8 cellular contexts compared by ENCODE assay signal in genomic region chr1:168504064-168504837, GRCh38. TPM values are rescaled to one million over a fixed set of nuclear protein-coding genes. Genes with fewer than 3 reads are reported as not detected.
DNase-seq lines count a peak whose midpoint lies in the region; ATAC-seq and TF ChIP-seq lines count a peak whose summit lies in the region.

No MANE protein-coding gene starts in this region.

- DNase-seq in AG09309 (ENCODE audit: low read depth) (peak; percentile 84), GM19238 (ENCODE audit: insufficient read length, low spot score) (peak; percentile 10), ascending aorta (ENCODE audit: low spot score in 2 of 2) (peak; percentile 35 to 84), putamen (ENCODE audit: low spot score) (peak; percentile 7), uterus (no peak), RKO (ENCODE audit: low spot score) (no peak), glutamatergic neuron (no peak)

- H3K36me3 ChIP-seq in ascending aorta (no peaks in the 10 kb centered on the region), uterus (no peaks in the 10 kb centered on the region)

- no peak overlapping the region for H3K27ac Mint-ChIP-seq in glutamatergic neuron (ENCODE audit: unreplicated experiment)

- H3K4me1 ChIP-seq in ascending aorta (no peaks in the 10 kb centered on the region), uterus (no peaks in the 10 kb centered on the region)

- no peak overlapping the region for H3K4me3 Mint-ChIP-seq in glutamatergic neuron (ENCODE audit: unreplicated experiment)

- no peak overlapping the region for H3K4me3 ChIP-seq in AG09309 (ENCODE audit: control insufficient read depth, low read depth, low read length)
- no peak overlapping the region for H3K4me3 ChIP-seq in ascending aorta
- no peak overlapping the region for H3K4me3 ChIP-seq in uterus

- ATAC-seq in HG03354 (IDR thresholded peaks at IDR 0.05; ENCODE audit: poor library complexity, severe bottlenecking, unreplicated experiment): peak; percentile 86

- TF ChIP-seq CTCF in AG09309 (IDR thresholded peaks at IDR 0.05; ENCODE audit: control insufficient read depth, insufficient read depth, low read depth, low read length, missing control alignments) (no peak), ascending aorta (IDR thresholded peaks at IDR 0.05) (no peak), uterus (IDR thresholded peaks at IDR 0.05) (no peak), glutamatergic neuron (IDR thresholded peaks at IDR 0.05; ENCODE audit: partially characterized antibody, unreplicated experiment) (no peak)

- no peaks in the 10 kb centered on the region for H3K27me3 ChIP-seq in ascending aorta
- H3K27me3 ChIP-seq in uterus: no peaks in the 10 kb centered on the region

- H3K27ac ChIP-seq in ascending aorta: no peak overlapping the region
- no peak overlapping the region for H3K27ac ChIP-seq in uterus

- no peaks in the 10 kb centered on the region for H3K27me3 Mint-ChIP-seq in glutamatergic neuron (ENCODE audit: unreplicated experiment)

- TF ChIP-seq POLR2A in uterus (IDR thresholded peaks at IDR 0.05): no peak

- no peaks in the 10 kb centered on the region for H3K36me3 Mint-ChIP-seq in glutamatergic neuron (ENCODE audit: unreplicated experiment)

- no peaks in the 10 kb centered on the region for H3K4me1 Mint-ChIP-seq in glutamatergic neuron (ENCODE audit: low read depth, unreplicated experiment)

- H3K9me3 Mint-ChIP-seq in glutamatergic neuron (ENCODE audit: unreplicated experiment): peaks cover 1% of the 10 kb centered on the region

- H3K9me3 ChIP-seq in ascending aorta (no peaks in the 10 kb centered on the region), uterus (no peaks in the 10 kb centered on the region)

- intact Hi-C loops in ascending aorta (cut with DNase I): no loop called here
- intact Hi-C loops in uterus (cut with DNase I; ENCODE audit: low total_unique reads): no loop called here

RNA-seq across cellular contexts. Expression of gene XCL2, which starts 39.5 kb away (rescaled TPM):
- total RNA-seq in ascending aorta: not detected
- total RNA-seq in uterus: not detected
- total RNA-seq in glutamatergic neuron (ENCODE audit: unreplicated experiment): not detected

Comparison
In these comparisons a context has a peak if more than half of its experiments do, and no peak if none do; other contexts are left out.
1. DNase-seq: peak in AG09309 (single experiment), GM19238 (single experiment), ascending aorta (2 of 2) and putamen (single experiment); none in uterus (0 of 2), RKO (single experiment) and glutamatergic neuron (single experiment).